In the genomic region with DNA sequence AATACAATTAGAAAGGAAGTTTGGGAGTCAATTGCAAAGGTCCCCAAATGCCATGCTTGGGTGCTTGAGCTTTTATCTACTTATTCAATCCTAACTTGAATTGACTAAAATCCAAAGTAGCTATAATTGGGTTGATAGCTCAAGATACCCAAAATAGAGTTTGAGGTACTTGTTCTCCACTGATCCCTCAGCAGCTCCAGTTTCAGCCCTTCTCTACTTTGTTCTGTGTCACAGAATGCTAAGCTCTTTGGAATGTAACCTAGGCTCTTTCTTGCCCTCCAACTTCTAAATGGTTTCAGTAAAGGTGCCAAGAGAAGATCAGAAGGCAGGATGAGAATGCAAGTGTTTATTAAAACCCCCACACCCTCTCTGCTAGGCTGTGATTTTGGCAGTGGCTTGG, we compare ENCODE assay signal across 16 cellular contexts.
DNase-seq lines count a peak whose midpoint lies in the region; ATAC-seq and TF ChIP-seq lines count a peak whose summit lies in the region.
"Had no signal": no experiment of that assay in that cellular context is flagged by ENCODE, and none has a peak within 500 bp of the region (broad histone marks: within the 10 kb centered on the region; RNA-seq: fewer than 3 reads in every experiment).

No MANE protein-coding gene starts in this region.

- peaks cover 0 to 3% (median 0%) of the 10 kb centered on the region in 9 donors for H3K9me3 Mint-ChIP-seq in naive thymus-derived CD8-positive, alpha-beta T cell
- H3K9me3 Mint-ChIP-seq: GM23338 had no signal

- H3K4me1 Mint-ChIP-seq in naive thymus-derived CD8-positive, alpha-beta T cell, result no peaks in the 10 kb centered on the region
- H3K4me1 Mint-ChIP-seq: CD14-positive monocyte; CD4-positive, alpha-beta memory T cell had no signal

- H3K27me3 Mint-ChIP-seq in naive thymus-derived CD8-positive, alpha-beta T cell, result peaks cover 0 to 20% (median 4%) of the 10 kb centered on the region in 5 donors

- DNase-seq in EH (ENCODE audit: low read depth) (peak; percentile 9), myocyte (ENCODE audit: low read depth) (peak; percentile 73), gastrocnemius medialis (no peak), C1 segment of cervical spinal cord (lab: John Stamatoyannopoulos, UW) (no peak), DMS53 treated with DMSO at 0.1 percent for 48 hours (lab: John Stamatoyannopoulos, UW; ENCODE audit: unreplicated experiment) (no peak)
- DNase-seq in naive thymus-derived CD8-positive, alpha-beta T cell, result no peak
- DNase-seq: AML-193; CD4-positive, alpha-beta memory T cell; DMS153; DMS79 treated with DMSO at 0.1 percent for 48 hours; EL; H7; IMR-90 had no signal

- H3K27ac ChIP-seq in gastrocnemius medialis, result peak overlapping the region in 1 of 4 donors; percentile 21

- no peaks in the 10 kb centered on the region for H3K36me3 ChIP-seq in gastrocnemius medialis

- no peaks in the 10 kb centered on the region for H3K9me3 ChIP-seq in gastrocnemius medialis

- POLR2A ChIA-PET in naive thymus-derived CD8-positive, alpha-beta T cell (lab: Charles Lee), result no interaction called here

- ATAC-seq in gastrocnemius medialis, result peak; percentile 75 to 89
- ATAC-seq in naive thymus-derived CD8-positive, alpha-beta T cell, result no peak
- ATAC-seq: GM23338, K562 had no signal

- intact Hi-C loops in gastrocnemius medialis (cut with DNase I; ENCODE audit: low total_unique reads), result no loop called here

- no peaks in the 10 kb centered on the region for H3K27me3 ChIP-seq in gastrocnemius medialis

- no peak overlapping the region for H3K4me3 ChIP-seq in gastrocnemius medialis
- H3K4me3 ChIP-seq: GM23338, K562 had no signal

- H3K4me1 ChIP-seq in gastrocnemius medialis, result peaks cover 14 to 25% of the 10 kb centered on the region in 2 donors

- no peak overlapping the region for H3K4me3 Mint-ChIP-seq in naive thymus-derived CD8-positive, alpha-beta T cell
- H3K4me3 Mint-ChIP-seq: CD14-positive monocyte; CD4-positive, alpha-beta memory T cell; GM23338 had no signal

- H3K27ac Mint-ChIP-seq in naive thymus-derived CD8-positive, alpha-beta T cell, result no peak overlapping the region
- H3K27ac Mint-ChIP-seq: CD14-positive monocyte; CD4-positive, alpha-beta memory T cell; GM23338 had no signal

- no peak for TF ChIP-seq POLR2A in gastrocnemius medialis (IDR thresholded peaks at IDR 0.05)

- no peaks in the 10 kb centered on the region for H3K36me3 Mint-ChIP-seq in naive thymus-derived CD8-positive, alpha-beta T cell
- H3K36me3 Mint-ChIP-seq: CD14-positive monocyte; CD4-positive, alpha-beta memory T cell had no signal

- TF ChIP-seq CTCF in gastrocnemius medialis (IDR thresholded peaks at IDR 0.05 in 4 of 5, conservative IDR thresholded peaks at IDR 0.05 in 1 of 5), result no peak

- in situ Hi-C loops in gastrocnemius medialis (cut with MboI; ENCODE audit: low sequenced_read_pairs in 4 of 4), result no loop called here

Comparison
In these comparisons a context has a peak if more than half of its experiments do, and no peak if none do; other contexts are left out.
1. DNase-seq: peak in EH (single experiment) and myocyte (single experiment); none in gastrocnemius medialis (0 of 2), C1 segment of cervical spinal cord (0 of 14), DMS53 treated with DMSO at 0.1 percent for 48 hours (single experiment) and naive thymus-derived CD8-positive, alpha-beta T cell (0 of 10).
2. ATAC-seq: peak in gastrocnemius medialis (2 of 2); none in naive thymus-derived CD8-positive, alpha-beta T cell (0 of 2).